ENCODE assay signal across 8 cellular contexts in the genomic region with DNA sequence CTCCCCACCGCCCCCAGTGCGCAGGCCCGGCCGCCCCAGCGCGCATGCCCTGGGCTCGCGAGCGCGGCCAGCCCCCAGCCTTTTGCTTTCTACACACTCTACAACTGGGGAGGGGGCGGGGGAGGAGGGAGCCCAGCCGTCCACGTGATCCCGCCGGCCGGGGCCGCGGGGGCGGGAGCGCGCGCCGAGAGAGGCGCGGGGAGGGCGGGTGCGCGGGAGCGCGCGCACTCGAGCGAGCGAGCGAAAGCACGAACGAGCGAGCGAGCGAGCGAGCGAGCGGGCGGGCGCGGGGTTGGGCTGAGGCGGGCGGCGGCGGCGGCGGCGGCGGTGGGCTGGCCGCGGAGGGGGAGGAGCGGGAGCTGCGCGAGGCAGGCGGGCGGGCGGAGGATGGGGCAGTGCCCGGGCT. TPM values are rescaled to one million over a fixed set of nuclear protein-coding genes. Genes with fewer than 3 reads are reported as not detected.
A peak's percentile ranks its signal among the peaks of the same experiment; 100 is the strongest.
DNase-seq lines count a peak whose midpoint lies in the region; ATAC-seq and TF ChIP-seq lines count a peak whose summit lies in the region.

A gene (plus strand): TSS at position 395 of the 406 bp plus-strand sequence. CDS start 1,179 bp downstream, outside the sequence.

- H3K4me1 ChIP-seq in mesodermal cell (ENCODE audit: control insufficient read depth, insufficient read depth, low read length, poor library complexity, severe bottlenecking): no peaks in the 10 kb centered on the region

- ATAC-seq in HG03045 (IDR thresholded peaks at IDR 0.05; ENCODE audit: unreplicated experiment): peak; percentile 62

- no peaks in the 10 kb centered on the region for H3K9me3 ChIP-seq in mesodermal cell (ENCODE audit: control insufficient read depth, low read length)

- H3K27ac ChIP-seq in mesodermal cell (ENCODE audit: low read depth, low read length, severe bottlenecking): peak within 1 kb of the TSS; percentile 76

- 0% methylated on average over 38 of the region's 63 CpGs; no CpG with 5 or more reads in 1 of the 2 experiments for WGBS in mesodermal cell (ENCODE audit: insufficient coverage in 2 of 2), 2 experiments

- peak; percentile 22 for DNase-seq in SIG-M5 treated with dmso at 0.1 percent for 504 hours (lab: John Stamatoyannopoulos, UW; ENCODE audit: unreplicated experiment)
- DNase-seq in SIG-M5 (lab: John Stamatoyannopoulos, UW): no peak
- DNase-seq in NCI-H345 (lab: John Stamatoyannopoulos, UW): peak; percentile 91
- peak; percentile 43 for DNase-seq in activated CD8-positive, alpha-beta memory T cell treated with anti-CD3 and anti-CD28 coated beads, Interleukin-2, amount 50 U/mL, for 4 hours
- DNase-seq in epithelial cell of esophagus (ENCODE audit: low read depth): peak; percentile 39
- DNase-seq in stimulated activated CD8-positive, alpha-beta memory T cell treated with anti-CD3 and anti-CD28 coated beads, Interleukin-4, amount 100 ng/mL, for 24 hours (ENCODE audit: low read depth): peak; percentile 41

- H3K36me3 ChIP-seq in mesodermal cell (ENCODE audit: control insufficient read depth, insufficient read depth, low read length): no peaks in the 10 kb centered on the region

- no peak for TF ChIP-seq CTCF in epithelial cell of esophagus (IDR thresholded peaks at IDR 0.05; ENCODE audit: insufficient read depth, low read depth, low read length, missing control alignments)

- H3K4me3 ChIP-seq in epithelial cell of esophagus (ENCODE audit: low read length): peak within 1 kb of the TSS; percentile 50
- peak within 1 kb of the TSS; percentile 90 for H3K4me3 ChIP-seq in mesodermal cell (ENCODE audit: extremely low read depth, insufficient read depth, low read length, poor library complexity, severe bottlenecking)

RNA-seq across cellular contexts. Expression of the gene that starts here (rescaled TPM):
- 31.1 TPM for polyA plus RNA-seq in mesodermal cell (2013, experiment 1 of 2)
- 26.1 TPM for polyA plus RNA-seq in mesodermal cell (2013, experiment 2 of 2)
